ENCODE assay signal across 12 cellular contexts in the genomic region with DNA sequence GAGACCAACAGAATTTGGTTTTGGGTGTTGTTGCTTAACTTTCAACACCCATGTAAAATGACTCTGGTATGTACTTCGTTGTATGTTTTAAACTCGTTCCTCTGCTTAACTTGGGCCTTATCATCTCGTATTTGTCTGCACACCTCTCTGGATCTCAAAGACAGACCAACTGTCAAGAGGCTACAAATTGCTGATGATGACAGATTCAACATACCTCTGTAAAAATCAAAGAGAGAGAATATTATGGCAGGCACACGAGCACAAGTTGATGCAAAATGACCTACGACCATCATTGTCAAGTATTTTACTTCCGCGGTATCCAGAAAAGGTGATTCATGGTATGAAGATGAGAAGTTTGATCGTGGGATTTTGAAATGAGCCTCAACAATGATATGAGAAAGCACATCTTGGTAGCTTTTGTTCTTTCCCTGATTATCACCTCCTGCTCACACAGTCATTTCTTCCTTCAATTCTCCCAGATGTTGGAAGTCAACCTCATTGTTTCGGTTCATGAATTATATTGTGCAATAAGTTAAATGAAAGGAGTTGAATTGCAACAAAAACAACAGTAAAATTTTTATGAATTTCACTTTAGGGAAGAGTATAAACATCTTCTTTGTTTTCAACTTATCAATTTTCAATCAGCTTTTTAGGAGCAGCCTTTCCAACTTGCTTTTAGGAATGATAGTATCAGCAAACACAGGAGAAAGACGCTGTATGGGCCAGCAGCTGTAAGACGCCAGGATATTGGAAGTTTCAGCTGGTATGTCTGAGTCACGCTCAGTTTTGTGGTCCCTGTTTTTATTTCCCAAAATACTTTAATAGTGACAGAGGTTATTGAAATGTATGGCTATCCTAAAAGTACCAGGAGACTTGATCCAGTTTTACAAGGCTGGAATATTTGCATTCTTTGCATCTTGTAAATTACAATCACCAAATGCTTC.
"Had no signal": no experiment of that assay in that cellular context is flagged by ENCODE, and none has a peak within 500 bp of the region (broad histone marks: within the 10 kb centered on the region; RNA-seq: fewer than 3 reads in every experiment).

No MANE protein-coding gene starts in this region.

- H3K4me1 ChIP-seq: ascending aorta, thyroid gland, uterus had no signal

- H3K27ac ChIP-seq: ascending aorta, neural progenitor cell, ovary, thyroid gland, uterus had no signal

- H3K36me3 ChIP-seq: ascending aorta, neural progenitor cell, ovary, thyroid gland, uterus had no signal

- H3K4me2 ChIP-seq: neural progenitor cell had no signal

- H3K9ac ChIP-seq: neural progenitor cell had no signal

- H3K9me3 ChIP-seq: ascending aorta, ovary, thyroid gland, uterus had no signal

- H2AFZ ChIP-seq: neural progenitor cell had no signal

- DNase-seq: activated CD4-positive, alpha-beta T cell treated with anti-CD3 and anti-CD28 coated beads for 36 hours; activated CD8-positive, alpha-beta memory T cell treated with anti-CD3 and anti-CD28 coated beads, Interleukin-2, amount 50 U/mL, for 48 hours; activated CD8-positive, alpha-beta T cell treated with anti-CD3 and anti-CD28 coated beads, Interleukin-2, amount 10 ng/mL, durations not matched to agents 7 days and 5 days; activated naive CD4-positive, alpha-beta T cell; kidney; ovary; T1000; thyroid gland; uterus had no signal

- ATAC-seq: activated CD4-positive, alpha-beta T cell treated with anti-CD3 and anti-CD28 coated beads for 36 hours; activated CD8-positive, alpha-beta T cell treated with anti-CD3 and anti-CD28 coated beads, Interleukin-2, amount 10 ng/mL, durations not matched to agents 7 days and 5 days had no signal

- H3K4me3 ChIP-seq: ascending aorta, neural progenitor cell, ovary, skin epidermis, thyroid gland, uterus had no signal

- H3K27me3 ChIP-seq: ascending aorta, neural progenitor cell, ovary, thyroid gland, uterus had no signal
